ENCODE assay signal across 23 cellular contexts in the genomic region with DNA sequence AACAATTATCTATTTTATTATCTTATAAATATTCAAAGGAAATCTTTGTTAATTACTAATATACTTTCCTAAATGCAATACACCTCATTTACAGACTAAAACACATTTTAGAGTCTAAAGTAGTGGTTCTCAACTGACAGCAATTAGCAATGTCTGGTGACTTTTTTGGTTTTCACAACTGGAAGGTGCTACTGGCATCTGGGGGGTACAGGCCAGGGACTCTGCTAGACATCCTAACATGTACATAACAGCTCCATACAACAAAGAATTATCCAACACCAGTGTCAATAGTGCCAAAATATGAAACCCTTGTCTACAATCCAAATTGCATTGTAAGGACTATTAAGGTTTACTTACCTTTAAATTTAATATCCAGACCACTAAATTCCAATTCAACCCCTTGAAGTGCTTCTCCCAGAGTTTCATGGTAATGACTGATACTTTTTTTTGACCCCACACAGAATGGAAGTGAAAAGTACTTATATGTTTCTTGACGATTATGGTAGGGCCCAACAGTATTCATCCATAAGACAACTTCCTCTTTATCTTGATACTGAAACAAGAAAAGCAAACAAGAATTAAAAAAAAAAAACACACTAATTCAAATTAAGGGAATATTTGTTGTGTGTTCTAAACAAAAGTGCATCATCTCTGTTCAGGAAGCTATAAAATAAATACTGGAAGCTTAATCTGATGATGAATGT. TPM values are rescaled to one million over a fixed set of nuclear protein-coding genes. Genes with fewer than 3 reads are reported as not detected.
DNase-seq lines count a peak whose midpoint lies in the region; ATAC-seq and TF ChIP-seq lines count a peak whose summit lies in the region.
"Had no signal": no experiment of that assay in that cellular context is flagged by ENCODE, and none has a peak within 500 bp of the region (broad histone marks: within the 10 kb centered on the region; RNA-seq: fewer than 3 reads in every experiment).

No MANE protein-coding gene starts in this region.

- TF ChIP-seq CTCF in Calu3 (IDR thresholded peaks at IDR 0.05; ENCODE audit: unreplicated experiment) (no peak), Loucy (conservative IDR thresholded peaks at IDR 0.05; ENCODE audit: low read length) (no peak), VCaP (conservative IDR thresholded peaks at IDR 0.05) (no peak), prostate gland (IDR thresholded peaks at IDR 0.05) (no peak)

- H3K9me2 ChIP-seq in Loucy (replicated peaks; ENCODE audit: low read depth, low read length): no peaks in the 10 kb centered on the region

- peak overlapping the region; percentile 92 for H3K27ac Mint-ChIP-seq in Calu3 (ENCODE audit: unreplicated experiment)
- peak overlapping the region in 5 of 6 donors; percentile 4 to 88 (median 55) for H3K27ac Mint-ChIP-seq in naive B cell
- no peak overlapping the region for H3K27ac Mint-ChIP-seq in activated CD4-positive, alpha-beta T cell treated with anti-CD3 and anti-CD28 coated beads, Interleukin-2, amount 10 ng/mL, durations not matched to agents 7 days and 5 days
- H3K27ac Mint-ChIP-seq in activated naive CD4-positive, alpha-beta T cell treated with anti-CD3 and anti-CD28 coated beads, Interleukin-2, amount 50 U/mL, for 72 hours: no peak overlapping the region
- H3K27ac Mint-ChIP-seq: activated naive CD8-positive, alpha-beta T cell; activated T-helper 17 cell treated with anti-CD3 and anti-CD28 coated beads, Interleukin-2, amount 50 U/mL, for 72 hours; CD4-positive, alpha-beta T cell; stimulated activated effector memory CD8-positive, alpha-beta T cell treated with anti-CD3 and anti-CD28 coated beads, Interleukin-12 subunit alpha, Interleukin-12 subunit beta, amount 100 ng/mL, for 72 hours; T-helper 1 cell treated with Interleukin-12 subunit alpha and Interleukin-12 subunit beta and Interleukin-4 antibody, amounts not matched to agents 30 μg/mL and 1 μg/mL, for 36 hours had no signal

- H3K4me1 ChIP-seq in Loucy (ENCODE audit: insufficient read depth, low read length, poor library complexity, severe bottlenecking): peaks cover 41% of the 10 kb centered on the region
- no peaks in the 10 kb centered on the region for H3K4me1 ChIP-seq in trophoblast cell (ENCODE audit: control insufficient read depth in 1 of 2, insufficient read depth in 2 of 2, low read length in 2 of 2)
- peaks cover 26% of the 10 kb centered on the region for H3K4me1 ChIP-seq in prostate gland (replicated peaks)
- H3K4me1 ChIP-seq: SJCRH30 had no signal

- no peak overlapping the region for H3K18ac ChIP-seq in trophoblast cell (ENCODE audit: low read length)

- H3K9me3 ChIP-seq in Loucy (ENCODE audit: insufficient read depth, low read depth, low read length): no peaks in the 10 kb centered on the region
- no peaks in the 10 kb centered on the region for H3K9me3 ChIP-seq in trophoblast cell (ENCODE audit: insufficient read depth, low read depth, low read length)
- H3K9me3 ChIP-seq in prostate gland: no peaks in the 10 kb centered on the region
- H3K9me3 ChIP-seq: ascending aorta, mucosa of descending colon, SJCRH30, thoracic aorta had no signal

- no CpG with 5 or more reads among the region's 1 CpG for WGBS in trophoblast cell (ENCODE audit: extremely low coverage, insufficient coverage, insufficient read length)
- WGBS in prostate gland: 22% methylated on average over 1 of the region's 1 CpG

- H3K27me3 Mint-ChIP-seq in Calu3 (ENCODE audit: unreplicated experiment) (no peaks in the 10 kb centered on the region), naive B cell (no peaks in the 10 kb centered on the region)
- no peaks in the 10 kb centered on the region for H3K27me3 Mint-ChIP-seq in activated CD4-positive, alpha-beta T cell treated with anti-CD3 and anti-CD28 coated beads, Interleukin-2, amount 10 ng/mL, durations not matched to agents 7 days and 5 days
- H3K27me3 Mint-ChIP-seq: activated naive CD8-positive, alpha-beta T cell; activated T-helper 17 cell treated with anti-CD3 and anti-CD28 coated beads, Interleukin-2, amount 50 U/mL, for 72 hours; CD4-positive, alpha-beta T cell; central memory CD8-positive, alpha-beta T cell had no signal

- intact Hi-C loops in Calu3 (cut with micrococcal nuclease; ENCODE audit: unreplicated experiment) (no loop called here), prostate gland (cut with DNase I) (no loop called here)

- H3K9me3 Mint-ChIP-seq in Calu3 (ENCODE audit: low read depth, unreplicated experiment): no peaks in the 10 kb centered on the region
- peaks cover 0 to 2% (median 0%) of the 10 kb centered on the region in 7 donors for H3K9me3 Mint-ChIP-seq in naive B cell
- H3K9me3 Mint-ChIP-seq in activated CD4-positive, alpha-beta T cell treated with anti-CD3 and anti-CD28 coated beads, Interleukin-2, amount 10 ng/mL, durations not matched to agents 7 days and 5 days: no peaks in the 10 kb centered on the region
- no peaks in the 10 kb centered on the region for H3K9me3 Mint-ChIP-seq in activated naive CD4-positive, alpha-beta T cell treated with anti-CD3 and anti-CD28 coated beads, Interleukin-2, amount 50 U/mL, for 72 hours
- H3K9me3 Mint-ChIP-seq: activated T-helper 17 cell treated with anti-CD3 and anti-CD28 coated beads, Interleukin-2, amount 50 U/mL, for 72 hours; CD4-positive, alpha-beta T cell; central memory CD8-positive, alpha-beta T cell; stimulated activated effector memory CD8-positive, alpha-beta T cell treated with anti-CD3 and anti-CD28 coated beads, Interleukin-12 subunit alpha, Interleukin-12 subunit beta, amount 100 ng/mL, for 72 hours; T-helper 1 cell treated with Interleukin-12 subunit alpha and Interleukin-12 subunit beta and Interleukin-4 antibody, amounts not matched to agents 30 μg/mL and 1 μg/mL, for 36 hours had no signal

- peak; percentile 65 to 78 for ATAC-seq in naive B cell (ENCODE audit: low read depth in 2 of 2)
- no peak for ATAC-seq in activated naive CD4-positive, alpha-beta T cell treated with anti-CD3 and anti-CD28 coated beads, Interleukin-2, amount 50 U/mL, for 72 hours
- ATAC-seq: activated T-helper 17 cell treated with anti-CD3 and anti-CD28 coated beads, Interleukin-2, amount 50 U/mL, for 72 hours; stimulated activated effector memory CD8-positive, alpha-beta T cell treated with anti-CD3 and anti-CD28 coated beads, Interleukin-12 subunit alpha, Interleukin-12 subunit beta, amount 100 ng/mL, for 72 hours had no signal

- H2BK120ac ChIP-seq in trophoblast cell (ENCODE audit: insufficient read depth, low read length, poor library complexity): no peak overlapping the region

- DNase-seq in Calu3 (no peak), naive B cell (peak; percentile 12), trophoblast cell (no peak), prostate gland (ENCODE audit: low spot score) (no peak)
- DNase-seq in activated CD4-positive, alpha-beta T cell treated with anti-CD3 and anti-CD28 coated beads, Interleukin-2, amount 10 ng/mL, durations not matched to agents 7 days and 5 days: no peak
- DNase-seq in activated naive CD4-positive, alpha-beta T cell treated with anti-CD3 and anti-CD28 coated beads, Interleukin-2, amount 50 U/mL, for 72 hours (ENCODE audit: low spot score in 2 of 2): no peak
- DNase-seq: activated CD8-positive, alpha-beta memory T cell treated with anti-CD3 and anti-CD28 coated beads, Interleukin-2, amount 50 U/mL, for 4 hours; CD4-positive, alpha-beta T cell; GDM1; mucosa of descending colon; SJCRH30; stimulated activated CD4-positive, alpha-beta T cell treated with anti-CD3 and anti-CD28 coated beads, Interleukin-1b, Interleukin-23, amount 100 ng/mL, for 48 hours had no signal

- no peak overlapping the region for H4K12ac ChIP-seq in trophoblast cell (ENCODE audit: low read depth, low read length)

- H3K27ac ChIP-seq in VCaP (peak overlapping the region; percentile 99), trophoblast cell (ENCODE audit: low read depth, low read length) (no peak overlapping the region), prostate gland (no peak overlapping the region)
- H3K27ac ChIP-seq: ascending aorta, KMS-11, SJCRH30, skin epidermis, thoracic aorta had no signal

- no peak overlapping the region for H2BK5ac ChIP-seq in trophoblast cell (ENCODE audit: low read depth, low read length, poor library complexity)

- no peak overlapping the region for H2BK12ac ChIP-seq in trophoblast cell (ENCODE audit: low read length)

- H3K79me2 ChIP-seq in Loucy (ENCODE audit: insufficient read depth, low read length) (peaks cover 99% of the 10 kb centered on the region), trophoblast cell (ENCODE audit: control insufficient read depth, insufficient read depth, low read length, poor library complexity) (peaks cover 6% of the 10 kb centered on the region)

- no peak for TF ChIP-seq POLR2A in prostate gland (IDR thresholded peaks at IDR 0.05)

- BruUV-seq in Calu3 (replicated peaks; lab: Mats Ljungman, UMichigan): no TSS peak

- no peak overlapping the region for H3K14ac ChIP-seq in trophoblast cell (ENCODE audit: low read length)

- no peak overlapping the region for H3K9ac ChIP-seq in Loucy (ENCODE audit: low read depth, low read length, poor library complexity, severe bottlenecking)
- no peak overlapping the region for H3K9ac ChIP-seq in trophoblast cell (ENCODE audit: low read length)
- H3K9ac ChIP-seq: KMS-11 had no signal

- no peaks in the 10 kb centered on the region for H3K27me3 ChIP-seq in Loucy (ENCODE audit: insufficient read depth, low read length, poor library complexity, severe bottlenecking)
- no peaks in the 10 kb centered on the region for H3K27me3 ChIP-seq in trophoblast cell (ENCODE audit: insufficient read depth, low read length)
- no peaks in the 10 kb centered on the region for H3K27me3 ChIP-seq in prostate gland (replicated peaks; ENCODE audit: insufficient read depth)
- H3K27me3 ChIP-seq: ascending aorta, SJCRH30 had no signal

- peaks cover 95% of the 10 kb centered on the region for H4K20me1 ChIP-seq in Loucy (ENCODE audit: insufficient read depth, low read length, poor library complexity, severe bottlenecking)

- no peak overlapping the region for H3K4ac ChIP-seq in trophoblast cell (ENCODE audit: low read depth, low read length)

- CTCF ChIA-PET in Calu3 (lab: Charles Lee): interaction anchor here (0.6 to 1.4 kb wide), 6 partner anchors 35 to 138 kb away, joined by 3 to 7 read pairs (median 4); no protein-coding TSS in a partner anchor
- CTCF ChIA-PET in activated CD4-positive, alpha-beta T cell treated with anti-CD3 and anti-CD28 coated beads, Interleukin-2, amount 10 ng/mL, durations not matched to agents 7 days and 5 days (lab: Charles Lee): interaction anchor here (0.6 to 0.7 kb wide), 3 partner anchors 10 to 240 kb away, joined by 3 to 6 read pairs (median 3); no protein-coding TSS in a partner anchor

- no peak overlapping the region for H4K91ac ChIP-seq in trophoblast cell (ENCODE audit: low read depth, low read length)

- no peaks in the 10 kb centered on the region for H3K79me1 ChIP-seq in trophoblast cell (ENCODE audit: low read length)

- H2AFZ ChIP-seq in Loucy (ENCODE audit: low read length): no peak overlapping the region
- H2AFZ ChIP-seq in trophoblast cell (ENCODE audit: insufficient read depth, low read length, poor library complexity): no peak overlapping the region

- peaks cover 47% of the 10 kb centered on the region for H3K36me3 Mint-ChIP-seq in Calu3 (ENCODE audit: insufficient read depth, unreplicated experiment)
- H3K36me3 Mint-ChIP-seq in naive B cell: peaks cover 14 to 25% of the 10 kb centered on the region in 2 donors
- H3K36me3 Mint-ChIP-seq in activated CD4-positive, alpha-beta T cell treated with anti-CD3 and anti-CD28 coated beads, Interleukin-2, amount 10 ng/mL, durations not matched to agents 7 days and 5 days (ENCODE audit: low read depth): peaks cover 44% of the 10 kb centered on the region
- peaks cover 15 to 45% of the 10 kb centered on the region in 2 donors for H3K36me3 Mint-ChIP-seq in activated naive CD4-positive, alpha-beta T cell treated with anti-CD3 and anti-CD28 coated beads, Interleukin-2, amount 50 U/mL, for 72 hours

- no peak overlapping the region for H3K4me3 Mint-ChIP-seq in Calu3 (ENCODE audit: low read depth, unreplicated experiment)
- peak overlapping the region in 2 of 8 donors; percentile 10 to 76 for H3K4me3 Mint-ChIP-seq in naive B cell
- H3K4me3 Mint-ChIP-seq in activated CD4-positive, alpha-beta T cell treated with anti-CD3 and anti-CD28 coated beads, Interleukin-2, amount 10 ng/mL, durations not matched to agents 7 days and 5 days: no peak overlapping the region
- H3K4me3 Mint-ChIP-seq: activated naive CD8-positive, alpha-beta T cell; activated T-helper 17 cell treated with anti-CD3 and anti-CD28 coated beads, Interleukin-2, amount 50 U/mL, for 72 hours; CD4-positive, alpha-beta T cell; central memory CD8-positive, alpha-beta T cell; stimulated activated effector memory CD8-positive, alpha-beta T cell treated with anti-CD3 and anti-CD28 coated beads, Interleukin-12 subunit alpha, Interleukin-12 subunit beta, amount 100 ng/mL, for 72 hours; T-helper 1 cell treated with Interleukin-12 subunit alpha and Interleukin-12 subunit beta and Interleukin-4 antibody, amounts not matched to agents 30 μg/mL and 1 μg/mL, for 36 hours had no signal

- no peak overlapping the region for H4K8ac ChIP-seq in trophoblast cell (ENCODE audit: low read depth, low read length)

- POLR2A ChIA-PET in activated CD4-positive, alpha-beta T cell treated with anti-CD3 and anti-CD28 coated beads, Interleukin-2, amount 10 ng/mL, durations not matched to agents 7 days and 5 days (lab: Charles Lee): no interaction called here

- no peaks in the 10 kb centered on the region for H3F3A ChIP-seq in Loucy (ENCODE audit: low read depth)

- H3K4me3 ChIP-seq in Loucy (ENCODE audit: low read length, poor library complexity, severe bottlenecking) (no peak overlapping the region), trophoblast cell (ENCODE audit: low read depth, low read length) (no peak overlapping the region), prostate gland (no peak overlapping the region)
- H3K4me3 ChIP-seq: ascending aorta, mucosa of descending colon, SJCRH30, skin epidermis, thoracic aorta had no signal

- H3K4me2 ChIP-seq in Loucy (ENCODE audit: low read depth, low read length, poor library complexity, severe bottlenecking) (peak overlapping the region; percentile 94), trophoblast cell (ENCODE audit: low read length) (no peak overlapping the region)
- H3K4me2 ChIP-seq: KMS-11 had no signal

- no peak overlapping the region for H3K23ac ChIP-seq in trophoblast cell (ENCODE audit: low read length)

- H3K4me1 Mint-ChIP-seq in Calu3 (ENCODE audit: low read depth, unreplicated experiment) (peaks cover 46% of the 10 kb centered on the region), naive B cell (peaks cover 36 to 63% (median 39%) of the 10 kb centered on the region in 3 donors)
- peaks cover 22% of the 10 kb centered on the region for H3K4me1 Mint-ChIP-seq in activated CD4-positive, alpha-beta T cell treated with anti-CD3 and anti-CD28 coated beads, Interleukin-2, amount 10 ng/mL, durations not matched to agents 7 days and 5 days

- H2AK5ac ChIP-seq in trophoblast cell (ENCODE audit: low read length): no peak overlapping the region

- H3K36me3 ChIP-seq in Loucy (ENCODE audit: insufficient read depth, low read length): peaks cover 28% of the 10 kb centered on the region; the same call in 1 of the 2 replicates
- H3K36me3 ChIP-seq in trophoblast cell (ENCODE audit: control insufficient read depth in 1 of 2, insufficient read depth in 2 of 2, low read length in 2 of 2): peaks cover 5 to 10% of the 10 kb centered on the region in 2 experiments
- H3K36me3 ChIP-seq in prostate gland: no peaks in the 10 kb centered on the region
- H3K36me3 ChIP-seq: thoracic aorta had no signal

RNA-seq across cellular contexts. Expression of gene TM9SF3, which starts 10.4 kb away (rescaled TPM):
- 177 and 183 TPM in 2 replicates for total RNA-seq in Calu3 (2022)
- polyA plus RNA-seq in naive B cell (ENCODE audit: low read depth in 6 of 6): 10 to 100 TPM; 36.7 to 68.0 (median 45.8) TPM
- 90.7 and 96.7 TPM in 2 replicates for polyA plus RNA-seq in trophoblast cell (2013)
- total RNA-seq in prostate gland: 100 to 1,000 TPM in 1 of 2 donors, 10 to 100 TPM in 1; 74.1 to 165 TPM
- 10 to 100 TPM; 73.5 to 76.1 TPM for total RNA-seq in activated CD4-positive, alpha-beta T cell treated with anti-CD3 and anti-CD28 coated beads, Interleukin-2, amount 10 ng/mL, durations not matched to agents 7 days and 5 days
- total RNA-seq in activated naive CD4-positive, alpha-beta T cell treated with anti-CD3 and anti-CD28 coated beads, Interleukin-2, amount 50 U/mL, for 72 hours: 10 to 100 TPM; 48.4 to 64.7 TPM

Comparison
In these comparisons a context has a peak if more than half of its experiments do, and no peak if none do; other contexts are left out.
1. H3K27ac Mint-ChIP-seq: peak in Calu3 (single experiment) and naive B cell (5 of 6); none in activated CD4-positive, alpha-beta T cell treated with anti-CD3 and anti-CD28 coated beads, Interleukin-2, amount 10 ng/mL, durations not matched to agents 7 days and 5 days (single experiment) and activated naive CD4-positive, alpha-beta T cell treated with anti-CD3 and anti-CD28 coated beads, Interleukin-2, amount 50 U/mL, for 72 hours (0 of 2).
2. ATAC-seq: peak in naive B cell (2 of 2); none in activated naive CD4-positive, alpha-beta T cell treated with anti-CD3 and anti-CD28 coated beads, Interleukin-2, amount 50 U/mL, for 72 hours (0 of 2).